Comparison of ENCODE assay signal across 20 cellular contexts in genomic region chr2:150400849-150401248, GRCh38.
"Had no signal": no experiment of that assay in that cellular context is flagged by ENCODE, and none has a peak within 500 bp of the region (broad histone marks: within the 10 kb centered on the region; RNA-seq: fewer than 3 reads in every experiment).

No MANE protein-coding gene starts in this region.

- H3K4me1 ChIP-seq: gastrocnemius medialis, suprapubic skin, upper lobe of right lung had no signal

- H3K27me3 ChIP-seq: gastrocnemius medialis, suprapubic skin, upper lobe of right lung had no signal

- H3K9me3 ChIP-seq: gastrocnemius medialis, suprapubic skin, upper lobe of right lung had no signal

- DNase-seq: activated B cell treated with CpG ODN at 0.5 μM for 24 hours; activated CD8-positive, alpha-beta memory T cell treated with anti-CD3 and anti-CD28 coated beads, Interleukin-2, amount 10 ng/mL, durations not matched to agents 7 days and 5 days; activated effector memory CD4-positive, alpha-beta T cell treated with anti-CD3 and anti-CD28 coated beads, Interleukin-2, amount 50 U/mL, for 16 hours; activated T-cell treated with anti-CD3 and anti-CD28 coated beads, Interleukin-2, amount 50 U/mL, for 24 hours; amygdala; dermis blood vessel endothelial cell; erythroblast; gastrocnemius medialis; islet precursor cell; mesendoderm; stimulated activated CD4-positive, alpha-beta T cell treated with anti-CD3 and anti-CD28 coated beads, Interleukin-2, amount 100 ng/mL, for 48 hours; stimulated activated CD8-positive, alpha-beta memory T cell treated with anti-CD3 and anti-CD28 coated beads, Interleukin-4, amount 100 ng/mL, for 48 hours; stimulated activated naive CD8-positive, alpha-beta T cell treated with anti-CD3 and anti-CD28 coated beads, Interleukin-15, Interleukin-2, amounts not matched to agents 100 U/mL and 50 U/mL, for 24 hours; T-helper 1 cell; upper lobe of right lung had no signal

- H3K27ac ChIP-seq: gastrocnemius medialis, suprapubic skin, upper lobe of right lung had no signal

- H3K36me3 ChIP-seq: gastrocnemius medialis, suprapubic skin, upper lobe of right lung had no signal

- H3K27me3 Mint-ChIP-seq: activated B cell treated with CpG ODN at 0.5 μM for 24 hours; activated CD8-positive, alpha-beta memory T cell treated with anti-CD3 and anti-CD28 coated beads, Interleukin-2, amount 10 ng/mL, durations not matched to agents 7 days and 5 days; activated naive CD8-positive, alpha-beta T cell; activated T-cell treated with anti-CD3 and anti-CD28 coated beads, Interleukin-2, amount 50 U/mL, for 24 hours; brain had no signal

- H3K27ac Mint-ChIP-seq: activated B cell treated with CpG ODN at 0.5 μM for 24 hours; activated CD8-positive, alpha-beta memory T cell treated with anti-CD3 and anti-CD28 coated beads, Interleukin-2, amount 10 ng/mL, durations not matched to agents 7 days and 5 days; activated naive CD8-positive, alpha-beta T cell; activated T-cell treated with anti-CD3 and anti-CD28 coated beads, Interleukin-2, amount 50 U/mL, for 24 hours; nephron had no signal

- ATAC-seq: activated CD8-positive, alpha-beta memory T cell treated with anti-CD3 and anti-CD28 coated beads, Interleukin-2, amount 10 ng/mL, durations not matched to agents 7 days and 5 days; gastrocnemius medialis; left lobe of liver; stimulated activated naive CD8-positive, alpha-beta T cell treated with anti-CD3 and anti-CD28 coated beads, Interleukin-15, Interleukin-2, amounts not matched to agents 100 U/mL and 50 U/mL, for 24 hours; upper lobe of right lung had no signal

- H3K4me3 ChIP-seq: gastrocnemius medialis, suprapubic skin, upper lobe of right lung had no signal

- H3K4me1 Mint-ChIP-seq: activated B cell treated with CpG ODN at 0.5 μM for 24 hours; activated CD8-positive, alpha-beta memory T cell treated with anti-CD3 and anti-CD28 coated beads, Interleukin-2, amount 10 ng/mL, durations not matched to agents 7 days and 5 days had no signal

- H3K4me3 Mint-ChIP-seq: activated B cell treated with CpG ODN at 0.5 μM for 24 hours; activated CD8-positive, alpha-beta memory T cell treated with anti-CD3 and anti-CD28 coated beads, Interleukin-2, amount 10 ng/mL, durations not matched to agents 7 days and 5 days; activated naive CD8-positive, alpha-beta T cell; activated T-cell treated with anti-CD3 and anti-CD28 coated beads, Interleukin-2, amount 50 U/mL, for 24 hours; brain; nephron had no signal

- H3K36me3 Mint-ChIP-seq: activated CD8-positive, alpha-beta memory T cell treated with anti-CD3 and anti-CD28 coated beads, Interleukin-2, amount 10 ng/mL, durations not matched to agents 7 days and 5 days; activated naive CD8-positive, alpha-beta T cell had no signal
